Comparison of ENCODE assay signal across 21 cellular contexts in genomic region chr6:13156381-13156780, GRCh38.
A peak's percentile ranks its signal among the peaks of the same experiment; 100 is the strongest.
DNase-seq lines count a peak whose midpoint lies in the region; ATAC-seq, FAIRE-seq and TF ChIP-seq lines count a peak whose summit lies in the region.
"Had no signal": no experiment of that assay in that cellular context is flagged by ENCODE, and none has a peak within 500 bp of the region (broad histone marks: within the 10 kb centered on the region; RNA-seq: fewer than 3 reads in every experiment).

No MANE protein-coding gene starts in this region.

- no TSS peak for BruUV-seq in A673 (replicated peaks; lab: Mats Ljungman, UMichigan)

- H3K27ac Mint-ChIP-seq in astrocyte (ENCODE audit: unreplicated experiment): no peak overlapping the region
- H3K27ac Mint-ChIP-seq: B cell had no signal

- H2BK12ac ChIP-seq in mesenchymal stem cell (ENCODE audit: low read length in 2 of 2): no peak overlapping the region

- no peak overlapping the region for H2BK15ac ChIP-seq in mesenchymal stem cell (ENCODE audit: low read depth, poor library complexity, severe bottlenecking)

- no peak overlapping the region for H2AK5ac ChIP-seq in mesenchymal stem cell (ENCODE audit: low read length, severe bottlenecking)

- DNase-seq in HS-5 (ENCODE audit: low read depth) (peak; percentile 11), astrocyte (ENCODE audit: low read depth) (peak; percentile 79), fibroblast of mammary gland (ENCODE audit: low read depth) (peak; percentile 11), mesenchymal stem cell (no peak), DMS114 treated with DMSO at 0.1 percent for 48 hours (lab: John Stamatoyannopoulos, UW; ENCODE audit: unreplicated experiment) (no peak), A673 (ENCODE audit: low spot score) (no peak)
- no peak for DNase-seq in stimulated activated CD4-positive, alpha-beta T cell treated with anti-CD3 and anti-CD28 coated beads, Interleukin-2, amount 100 ng/mL, for 24 hours
- DNase-seq: ACHN, GDM1, GOT3, KBM-7, NCI-H1417 treated with DMSO at 0.1 percent for 48 hours, NCI-H187 treated with DMSO at 0.1 percent for 48 hours, NCI-H2227 treated with DMSO at 0.1 percent for 48 hours, NCI-H510A treated with DMSO at 0.1 percent for 48 hours, NCI-H774, SHP77, SK-N-SH had no signal

- intact Hi-C loops in A673 (cut with micrococcal nuclease; ENCODE audit: unreplicated experiment): no loop called here

- 91% methylated on average over 8 of the region's 8 CpGs for WGBS in mesenchymal stem cell

- no peaks in the 10 kb centered on the region for H3K4me1 ChIP-seq in astrocyte (ENCODE audit: insufficient read depth, low read length)
- peaks cover 6% of the 10 kb centered on the region for H3K4me1 ChIP-seq in mesenchymal stem cell (ENCODE audit: control insufficient read depth, insufficient read depth, low read depth, low read length)
- no peaks in the 10 kb centered on the region for H3K4me1 ChIP-seq in A673 (ENCODE audit: insufficient read depth, low read length, poor library complexity, severe bottlenecking)

- H3K9ac ChIP-seq in astrocyte (ENCODE audit: low read length) (no peak overlapping the region), mesenchymal stem cell (ENCODE audit: low read length) (no peak overlapping the region)
- H3K9ac ChIP-seq: SK-N-SH had no signal

- no peak overlapping the region for H2BK120ac ChIP-seq in mesenchymal stem cell (ENCODE audit: low read depth, low read length)

- TF ChIP-seq CTCF in astrocyte (IDR thresholded peaks at IDR 0.05; ENCODE audit: insufficient read depth, low read depth, low read length) (no peak), fibroblast of mammary gland (conservative IDR thresholded peaks at IDR 0.05; ENCODE audit: control insufficient read depth, insufficient read depth, low read depth, low read length) (no peak), A673 (conservative IDR thresholded peaks at IDR 0.05; ENCODE audit: low read depth, low read length) (no peak)

- peaks cover 4% of the 10 kb centered on the region for H3K36me3 Mint-ChIP-seq in astrocyte (ENCODE audit: low read depth, unreplicated experiment)

- no peak overlapping the region for H2BK5ac ChIP-seq in mesenchymal stem cell (ENCODE audit: low read depth, low read length, poor library complexity, severe bottlenecking)

- POLR2A ChIA-PET in A673 (lab: Charles Lee; ENCODE audit: low non-redundant PET): no interaction called here

- H4K8ac ChIP-seq in mesenchymal stem cell (ENCODE audit: low read length): no peak overlapping the region

- no peaks in the 10 kb centered on the region for H3K9me3 ChIP-seq in astrocyte (ENCODE audit: insufficient read depth, low read depth, low read length)
- H3K9me3 ChIP-seq in mesenchymal stem cell (ENCODE audit: control insufficient read depth, low read length): no peaks in the 10 kb centered on the region
- no peaks in the 10 kb centered on the region for H3K9me3 ChIP-seq in A673 (ENCODE audit: low read depth, low read length, poor library complexity, severe bottlenecking)
- H3K9me3 ChIP-seq: SK-N-SH had no signal

- H3K18ac ChIP-seq in mesenchymal stem cell (ENCODE audit: low read depth in 1 of 2, low read length in 2 of 2): no peak overlapping the region

- H4K20me1 ChIP-seq in astrocyte (ENCODE audit: insufficient read depth, low read length): no peaks in the 10 kb centered on the region

- peaks cover 1% of the 10 kb centered on the region for H3K79me1 ChIP-seq in mesenchymal stem cell (replicated peaks; ENCODE audit: low read length, poor library complexity, severe bottlenecking)

- H3K4me3 Mint-ChIP-seq in astrocyte (ENCODE audit: unreplicated experiment): no peak overlapping the region
- H3K4me3 Mint-ChIP-seq: B cell had no signal

- H3K4ac ChIP-seq in mesenchymal stem cell (ENCODE audit: low read depth in 1 of 2, low read length in 2 of 2): no peak overlapping the region

- H3K27me3 ChIP-seq in astrocyte (ENCODE audit: insufficient read depth, low read length) (no peaks in the 10 kb centered on the region), mesenchymal stem cell (ENCODE audit: control insufficient read depth in 1 of 2, insufficient read depth in 1 of 2, low read length in 2 of 2) (no peaks in the 10 kb centered on the region), A673 (replicated peaks; ENCODE audit: insufficient read depth, low read depth, low read length, poor library complexity) (no peaks in the 10 kb centered on the region)

- no peaks in the 10 kb centered on the region for H3K79me2 ChIP-seq in astrocyte (ENCODE audit: insufficient read depth, low read length)

- H3K4me2 ChIP-seq in astrocyte (ENCODE audit: low read length) (no peak overlapping the region), mesenchymal stem cell (ENCODE audit: low read length, poor library complexity, severe bottlenecking) (no peak overlapping the region)
- H3K4me2 ChIP-seq: SK-N-SH had no signal

- H2AFZ ChIP-seq in astrocyte (ENCODE audit: low read depth, low read length): no peak overlapping the region
- H2AFZ ChIP-seq in mesenchymal stem cell (ENCODE audit: low read depth, low read length): no peak overlapping the region

- H3K23ac ChIP-seq in mesenchymal stem cell (ENCODE audit: low read length in 2 of 2): peak overlapping the region in 1 of 2 experiments; percentile 56

- no peaks in the 10 kb centered on the region for H3K9me3 Mint-ChIP-seq in astrocyte (ENCODE audit: unreplicated experiment)

- H3K14ac ChIP-seq in mesenchymal stem cell (ENCODE audit: low read length in 2 of 2): peak overlapping the region in 1 of 2 experiments; percentile 64

- H3K4me3 ChIP-seq in astrocyte (ENCODE audit: insufficient read depth, low read depth, low read length) (no peak overlapping the region), fibroblast of mammary gland (ENCODE audit: control insufficient read depth, low read depth, low read length) (no peak overlapping the region), mesenchymal stem cell (ENCODE audit: insufficient read depth in 1 of 2, low read depth in 1 of 2, low read length in 2 of 2) (no peak overlapping the region), A673 (ENCODE audit: low read depth, low read length, poor library complexity, severe bottlenecking) (no peak overlapping the region)

- ATAC-seq in GM18870 (IDR thresholded peaks at IDR 0.05; ENCODE audit: unreplicated experiment): no peak

- no peaks in the 10 kb centered on the region for H3K27me3 Mint-ChIP-seq in astrocyte (ENCODE audit: low read depth, unreplicated experiment)

- peaks cover 3% of the 10 kb centered on the region for H3K4me1 Mint-ChIP-seq in astrocyte (ENCODE audit: low read depth, unreplicated experiment)
- H3K4me1 Mint-ChIP-seq: B cell had no signal

- H3K36me3 ChIP-seq in astrocyte (ENCODE audit: insufficient read depth, low read length) (no peaks in the 10 kb centered on the region), mesenchymal stem cell (ENCODE audit: control insufficient read depth in 1 of 2, insufficient read depth in 2 of 2, low read depth in 1 of 2, low read length in 2 of 2) (no peaks in the 10 kb centered on the region), A673 (ENCODE audit: insufficient read depth, low read length, poor library complexity, severe bottlenecking) (no peaks in the 10 kb centered on the region)

- H4K91ac ChIP-seq in mesenchymal stem cell (ENCODE audit: low read length): no peak overlapping the region

- H3K27ac ChIP-seq in astrocyte (ENCODE audit: low read depth, low read length) (no peak overlapping the region), mesenchymal stem cell (ENCODE audit: low read length, poor library complexity, severe bottlenecking) (peak overlapping the region; percentile 67), A673 (ENCODE audit: low read depth, low read length, poor library complexity, severe bottlenecking) (no peak overlapping the region)

- FAIRE-seq in astrocyte (lab: Jason Lieb, UNC): no peak
- FAIRE-seq: GM19239 had no signal

- CTCF ChIA-PET in A673 (lab: Charles Lee): no interaction called here

Comparison
In these comparisons a context has a peak if more than half of its experiments do, and no peak if none do; other contexts are left out.
1. DNase-seq: peak in HS-5 (single experiment), astrocyte (single experiment) and fibroblast of mammary gland (single experiment); none in mesenchymal stem cell (single experiment), stimulated activated CD4-positive, alpha-beta T cell treated with anti-CD3 and anti-CD28 coated beads, Interleukin-2, amount 100 ng/mL, for 24 hours (0 of 2), DMS114 treated with DMSO at 0.1 percent for 48 hours (single experiment) and A673 (single experiment).